Comparison of ENCODE assay signal across 23 cellular contexts in genomic region chr9:19145881-19146280, GRCh38.
"Had no signal": no experiment of that assay in that cellular context is flagged by ENCODE, and none has a peak within 500 bp of the region (broad histone marks: within the 10 kb centered on the region; RNA-seq: fewer than 3 reads in every experiment).

No MANE protein-coding gene starts in this region.

- H3K4me1 ChIP-seq: Peyer's patch had no signal

- H3K27ac ChIP-seq: brain microvascular endothelial cell, cardiac muscle cell, Peyer's patch, RWPE1 had no signal

- DNase-seq: activated CD4-positive, alpha-beta T cell treated with anti-CD3 and anti-CD28 coated beads, Interleukin-2, amount 10 ng/mL, durations not matched to agents 24 days and 14 days; activated CD4-positive, alpha-beta T cell treated with anti-CD3 and anti-CD28 coated beads, Interleukin-2, amount 50 U/mL, for 48 hours; activated CD4-positive, CD25-positive, alpha-beta regulatory T cell treated with anti-CD3 and anti-CD28 coated beads, Interleukin-2, amount 50 U/mL, for 72 hours; activated CD8-positive, alpha-beta memory T cell treated with anti-CD3 and anti-CD28 coated beads, Interleukin-2, amount 10 ng/mL, durations not matched to agents 7 days and 5 days; activated effector memory CD4-positive, alpha-beta T cell treated with Interleukin-2 at 50 U/mL for 16 hours; activated naive CD4-positive, alpha-beta T cell treated with Interleukin-2 at 50 U/mL for 16 hours; activated T-cell treated with anti-CD3 and anti-CD28 coated beads, Interleukin-2, amount 50 U/mL, for 24 hours; brain microvascular endothelial cell; MG63; NCI-H1105; NCI-H1436; NCI-H187; NCI-H2081 treated with DMSO at 0.1 percent for 48 hours; NCI-H446; NCI-H526 treated with DMSO at 0.1 percent for 48 hours; NCI-H82; Right ventricle myocardium superior; T1000 had no signal

- H3K4me3 ChIP-seq: cardiac muscle cell, MG63, Peyer's patch had no signal

- H3K27me3 ChIP-seq: brain microvascular endothelial cell, cardiac muscle cell, MG63, Peyer's patch had no signal

- H3K9me3 ChIP-seq: MG63, Peyer's patch had no signal

- ATAC-seq: activated CD8-positive, alpha-beta memory T cell treated with anti-CD3 and anti-CD28 coated beads, Interleukin-2, amount 10 ng/mL, durations not matched to agents 7 days and 5 days; activated naive CD4-positive, alpha-beta T cell treated with anti-CD3 and anti-CD28 coated beads, Interleukin-2, amount 50 U/mL, for 72 hours; WTC11 had no signal

- H3K36me3 ChIP-seq: brain microvascular endothelial cell, cardiac muscle cell, MG63, Peyer's patch had no signal
